Comparison of ENCODE assay signal across 9 cellular contexts in genomic region chr3:16480861-16481569, GRCh38. TPM values are rescaled to one million over a fixed set of nuclear protein-coding genes. Genes with fewer than 3 reads are reported as not detected.
DNase-seq lines count a peak whose midpoint lies in the region; ATAC-seq and TF ChIP-seq lines count a peak whose summit lies in the region.
"Had no signal": no experiment of that assay in that cellular context is flagged by ENCODE, and none has a peak within 500 bp of the region (broad histone marks: within the 10 kb centered on the region; RNA-seq: fewer than 3 reads in every experiment).

No MANE protein-coding gene starts in this region.

- CTCF ChIA-PET in GM10248 (lab: Yijun Ruan, JAX): interaction anchor here (0.6 to 2.5 kb wide), 8 partner anchors 11 to 192 kb away, joined by 3 to 9 read pairs (median 4); no protein-coding TSS in a partner anchor

- TF ChIP-seq CTCF in DOHH2 (IDR thresholded peaks at IDR 0.05; ENCODE audit: low read depth, low read length, poor library complexity, severe bottlenecking) (no peak), GM10248 (IDR thresholded peaks at IDR 0.05; ENCODE audit: control extremely low read depth, extremely low read depth, low read depth, missing control alignments) (no peak)

- intact Hi-C loops in activated T-helper 1 cell treated with anti-CD3 and anti-CD28 coated beads, Interleukin-12 subunit alpha, Interleukin-12 subunit beta, Interleukin-2, Interleukin-4 antibody, amounts not matched to agents 30 ng/mL and 10 ng/mL and 1 ng/mL, durations not matched to agents 14 hours and 24 hours and 36 hours (cut with micrococcal nuclease): no loop called here

- no peak for DNase-seq in activated T-helper 1 cell treated with anti-CD3 and anti-CD28 coated beads, Interleukin-12 subunit alpha, Interleukin-12 subunit beta, Interleukin-2, Interleukin-4 antibody, amounts not matched to agents 30 ng/mL and 10 ng/mL and 1 ng/mL, durations not matched to agents 14 hours and 24 hours and 36 hours (ENCODE audit: low spot score)
- DNase-seq in memory B cell (ENCODE audit: low spot score in 2 of 2): no peak
- DNase-seq in GM10248 (ENCODE audit: extremely low spot score): no peak
- DNase-seq in C1 segment of cervical spinal cord (lab: John Stamatoyannopoulos, UW): no peak
- no peak for DNase-seq in NCI-H146 treated with DMSO at 0.1 percent for 48 hours (lab: John Stamatoyannopoulos, UW; ENCODE audit: unreplicated experiment)

- no peaks in the 10 kb centered on the region for H3K9me3 ChIP-seq in DOHH2 (ENCODE audit: control insufficient read depth, insufficient read depth, low read length)

- ATAC-seq in HG02943 (IDR thresholded peaks at IDR 0.05; ENCODE audit: low read depth, unreplicated experiment): peak; percentile 54
- peak; percentile 15 for ATAC-seq in memory B cell (ENCODE audit: low read depth)
- no peak for ATAC-seq in HG02759 (IDR thresholded peaks at IDR 0.05; ENCODE audit: unreplicated experiment)

- peak overlapping the region; percentile 57 for H3K27ac ChIP-seq in DOHH2 (ENCODE audit: low read depth, low read length)
- H3K27ac ChIP-seq: VCaP had no signal

- H4K20me1 ChIP-seq in DOHH2 (ENCODE audit: control insufficient read depth, insufficient read depth, low read depth, low read length): peaks cover 51% of the 10 kb centered on the region

- H3K9me2 ChIP-seq in DOHH2 (replicated peaks; ENCODE audit: control insufficient read depth, low read length): no peaks in the 10 kb centered on the region

- peaks cover 34% of the 10 kb centered on the region for H3K36me3 Mint-ChIP-seq in activated T-helper 1 cell treated with anti-CD3 and anti-CD28 coated beads, Interleukin-12 subunit alpha, Interleukin-12 subunit beta, Interleukin-2, Interleukin-4 antibody, amounts not matched to agents 30 ng/mL and 10 ng/mL and 1 ng/mL, durations not matched to agents 14 hours and 24 hours and 36 hours (ENCODE audit: low read depth)
- H3K36me3 Mint-ChIP-seq in memory B cell: peaks cover 5% of the 10 kb centered on the region

- peak overlapping the region; percentile 38 for H3K4me3 ChIP-seq in DOHH2 (ENCODE audit: low read length)

- peaks cover 100% of the 10 kb centered on the region for H3K4me1 ChIP-seq in DOHH2 (ENCODE audit: control insufficient read depth, low read length)

- peak overlapping the region; percentile 53 for H3K4me3 Mint-ChIP-seq in activated T-helper 1 cell treated with anti-CD3 and anti-CD28 coated beads, Interleukin-12 subunit alpha, Interleukin-12 subunit beta, Interleukin-2, Interleukin-4 antibody, amounts not matched to agents 30 ng/mL and 10 ng/mL and 1 ng/mL, durations not matched to agents 14 hours and 24 hours and 36 hours
- H3K4me3 Mint-ChIP-seq in memory B cell: peak overlapping the region; percentile 68

- peaks cover 16% of the 10 kb centered on the region for H3F3A ChIP-seq in DOHH2 (ENCODE audit: control insufficient read depth, insufficient read depth)

- H3K27ac Mint-ChIP-seq in activated T-helper 1 cell treated with anti-CD3 and anti-CD28 coated beads, Interleukin-12 subunit alpha, Interleukin-12 subunit beta, Interleukin-2, Interleukin-4 antibody, amounts not matched to agents 30 ng/mL and 10 ng/mL and 1 ng/mL, durations not matched to agents 14 hours and 24 hours and 36 hours: peak overlapping the region; percentile 86
- H3K27ac Mint-ChIP-seq in memory B cell: peak overlapping the region; percentile 87

- peaks cover 94% of the 10 kb centered on the region for H3K4me1 Mint-ChIP-seq in activated T-helper 1 cell treated with anti-CD3 and anti-CD28 coated beads, Interleukin-12 subunit alpha, Interleukin-12 subunit beta, Interleukin-2, Interleukin-4 antibody, amounts not matched to agents 30 ng/mL and 10 ng/mL and 1 ng/mL, durations not matched to agents 14 hours and 24 hours and 36 hours (ENCODE audit: low read depth)
- peaks cover 34% of the 10 kb centered on the region for H3K4me1 Mint-ChIP-seq in memory B cell

- no peaks in the 10 kb centered on the region for H3K9me3 Mint-ChIP-seq in activated T-helper 1 cell treated with anti-CD3 and anti-CD28 coated beads, Interleukin-12 subunit alpha, Interleukin-12 subunit beta, Interleukin-2, Interleukin-4 antibody, amounts not matched to agents 30 ng/mL and 10 ng/mL and 1 ng/mL, durations not matched to agents 14 hours and 24 hours and 36 hours
- peaks cover 2% of the 10 kb centered on the region for H3K9me3 Mint-ChIP-seq in memory B cell

- H3K27me3 ChIP-seq in DOHH2 (ENCODE audit: control insufficient read depth, low read length): no peaks in the 10 kb centered on the region

- H3K36me3 ChIP-seq in DOHH2 (ENCODE audit: control insufficient read depth, low read length): peaks cover 100% of the 10 kb centered on the region

- H3K27me3 Mint-ChIP-seq in activated T-helper 1 cell treated with anti-CD3 and anti-CD28 coated beads, Interleukin-12 subunit alpha, Interleukin-12 subunit beta, Interleukin-2, Interleukin-4 antibody, amounts not matched to agents 30 ng/mL and 10 ng/mL and 1 ng/mL, durations not matched to agents 14 hours and 24 hours and 36 hours (ENCODE audit: insufficient read depth): no peaks in the 10 kb centered on the region
- H3K27me3 Mint-ChIP-seq in memory B cell: no peaks in the 10 kb centered on the region

- peaks cover 100% of the 10 kb centered on the region for H3K79me2 ChIP-seq in DOHH2 (ENCODE audit: control insufficient read depth, low read length)

- POLR2A ChIA-PET in GM10248 (lab: Yijun Ruan, JAX): interaction anchor here (0.7 kb wide), 1 partner anchor 122 kb away, joined by 4 read pairs; no protein-coding TSS in a partner anchor

- H3K4me2 ChIP-seq in DOHH2 (ENCODE audit: low read length): peak overlapping the region; percentile 56

RNA-seq across cellular contexts. Expression of gene RFTN1, which starts 32.5 kb away (rescaled TPM):
- 97.6 and 97.8 TPM in 2 replicates for total RNA-seq in activated T-helper 1 cell treated with anti-CD3 and anti-CD28 coated beads, Interleukin-12 subunit alpha, Interleukin-12 subunit beta, Interleukin-2, Interleukin-4 antibody, amounts not matched to agents 30 ng/mL and 10 ng/mL and 1 ng/mL, durations not matched to agents 14 hours and 24 hours and 36 hours
